ENCODE assay signal across 1 cellular context in the genomic region with DNA sequence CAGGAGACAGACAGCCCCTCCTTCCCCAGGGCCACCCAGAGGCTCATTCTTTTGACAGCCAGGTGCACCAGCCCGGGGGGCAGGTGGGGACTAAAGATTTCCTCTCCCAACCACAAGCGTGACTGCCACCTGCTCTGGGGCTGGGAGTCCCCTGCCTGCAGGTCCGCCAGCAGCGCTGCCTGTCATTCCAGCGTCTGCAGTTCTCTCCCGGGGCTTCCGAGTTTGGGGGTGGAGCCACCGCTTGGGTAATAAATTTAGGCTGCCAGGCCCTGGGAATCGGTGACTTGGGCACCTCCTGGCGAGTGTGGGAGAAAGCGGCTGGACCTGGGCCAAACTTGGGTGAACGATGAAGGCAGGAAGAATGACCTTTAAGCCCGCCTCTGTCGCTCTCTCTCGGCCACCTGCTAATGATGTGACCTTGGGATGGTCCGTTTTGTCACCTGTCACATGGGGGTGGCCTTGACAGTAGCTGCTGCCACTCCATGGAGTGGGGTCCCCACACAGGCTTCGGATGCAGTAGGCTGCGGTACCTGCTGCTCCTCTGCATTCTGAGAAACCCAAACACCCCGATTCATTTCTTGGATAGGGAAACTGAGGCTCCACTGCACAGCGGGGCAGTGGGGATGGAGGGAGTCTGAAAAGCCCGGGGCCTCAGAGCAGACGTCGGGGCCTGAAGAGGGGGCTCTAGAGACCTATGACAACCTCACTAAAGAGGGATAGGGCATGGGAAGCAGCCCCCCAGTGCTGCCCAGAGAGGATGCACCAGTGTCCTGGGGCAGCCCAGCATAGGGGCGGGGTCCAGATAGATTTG.
TF ChIP-seq lines count a peak whose summit lies in the region.

No MANE protein-coding gene starts in this region.

TF ChIP-seq in endothelial cell of umbilical vein, 7 proteins besides CTCF, POLR2A, EP300 and RAD21 (continued from another document):
- TF ChIP-seq MAX (IDR thresholded peaks at IDR 0.05; ENCODE audit: insufficient read depth, insufficient read length) (no peak), EZH2 (IDR thresholded peaks at IDR 0.05; ENCODE audit: borderline replicate concordance, low read depth, low read length, severe bottlenecking) (no peak), POLR2AphosphoS5 (IDR thresholded peaks at IDR 0.05; ENCODE audit: insufficient read depth, low read depth, low read length) (no peak)
